Comparison of ENCODE assay signal across 15 cellular contexts in genomic region chr7:71266912-71267311, GRCh38.
DNase-seq lines count a peak whose midpoint lies in the region; ATAC-seq and TF ChIP-seq lines count a peak whose summit lies in the region.
"Had no signal": no experiment of that assay in that cellular context is flagged by ENCODE, and none has a peak within 500 bp of the region (broad histone marks: within the 10 kb centered on the region; RNA-seq: fewer than 3 reads in every experiment).

No MANE protein-coding gene starts in this region.

- H3K4me1 ChIP-seq in endodermal cell (ENCODE audit: control insufficient read depth, insufficient read depth, low read length) = peaks cover 13% of the 10 kb centered on the region
- no peaks in the 10 kb centered on the region for H3K4me1 ChIP-seq in mesendoderm (ENCODE audit: control insufficient read depth, low read depth, low read length)
- no peaks in the 10 kb centered on the region for H3K4me1 ChIP-seq in lower lobe of right lung
- H3K4me1 ChIP-seq in adrenal gland (replicated peaks in 1 of 2) = no peaks in the 10 kb centered on the region

- H3K9ac ChIP-seq in endodermal cell (ENCODE audit: extremely low read depth, low read length, poor library complexity, severe bottlenecking) (no peak overlapping the region), mesendoderm (ENCODE audit: low read length) (no peak overlapping the region)
- H3K9ac ChIP-seq: BLaER1 treated with 17β-estradiol and CSF1 and Interleukin-3, amounts not matched to agents 10 nM and 100 nM had no signal

- H2AK5ac ChIP-seq in mesendoderm (ENCODE audit: low read length) = no peak overlapping the region

- no peak overlapping the region for H2BK5ac ChIP-seq in mesendoderm (ENCODE audit: low read length)

- H3K27me3 Mint-ChIP-seq in WTC11 (ENCODE audit: low read depth) (no peaks in the 10 kb centered on the region), endodermal cell (ENCODE audit: insufficient read depth) (no peaks in the 10 kb centered on the region)
- H3K27me3 Mint-ChIP-seq: B cell had no signal

- peak overlapping the region; percentile 6 for H3K4ac ChIP-seq in mesendoderm (ENCODE audit: low read depth, low read length)

- H3K36me3 Mint-ChIP-seq in WTC11 = peaks cover 35% of the 10 kb centered on the region
- peaks cover 40% of the 10 kb centered on the region for H3K36me3 Mint-ChIP-seq in endodermal cell (ENCODE audit: low read depth)
- H3K36me3 Mint-ChIP-seq: CD8-positive, alpha-beta T cell had no signal

- H3K27ac Mint-ChIP-seq in WTC11 (peak overlapping the region; percentile 63; the same call in 1 of the 2 replicates), endodermal cell (no peak overlapping the region)
- H3K27ac Mint-ChIP-seq: B cell; CD8-positive, alpha-beta T cell had no signal

- no peak overlapping the region for H3K23ac ChIP-seq in mesendoderm (ENCODE audit: low read length)

- no peak overlapping the region for H2BK120ac ChIP-seq in mesendoderm (ENCODE audit: low read depth, low read length)

- POLR2A ChIA-PET in WTC11 (lab: Charles Lee) = interaction anchor here (0.7 kb wide), 2 partner anchors 49 to 325 kb away, joined by 3 read pairs; no protein-coding TSS in a partner anchor

- peaks cover 28% of the 10 kb centered on the region for H3K36me3 ChIP-seq in endodermal cell (ENCODE audit: control insufficient read depth, insufficient read depth, low read length)
- H3K36me3 ChIP-seq in mesendoderm (ENCODE audit: control insufficient read depth, insufficient read depth, low read length) = no peaks in the 10 kb centered on the region
- no peaks in the 10 kb centered on the region for H3K36me3 ChIP-seq in lower lobe of right lung
- H3K36me3 ChIP-seq in adrenal gland (replicated peaks in 1 of 2) = no peaks in the 10 kb centered on the region
- H3K36me3 ChIP-seq: BLaER1 treated with 17β-estradiol and CSF1 and Interleukin-3, amounts not matched to agents 10 nM and 100 nM had no signal

- H3K9me3 Mint-ChIP-seq in WTC11 = peaks cover 24% of the 10 kb centered on the region
- H3K9me3 Mint-ChIP-seq in endodermal cell = peaks cover 32% of the 10 kb centered on the region

- peaks cover 4% of the 10 kb centered on the region for H3K79me1 ChIP-seq in mesendoderm (ENCODE audit: low read length)

- TF ChIP-seq POLR2A in adrenal gland (IDR thresholded peaks at IDR 0.05) = no peak

- no peak for TF ChIP-seq CTCF in WTC11 (IDR thresholded peaks at IDR 0.05)
- TF ChIP-seq CTCF in endodermal cell (conservative IDR thresholded peaks at IDR 0.05) = no peak
- no peak for TF ChIP-seq CTCF in lower lobe of right lung (IDR thresholded peaks at IDR 0.05)
- no peak for TF ChIP-seq CTCF in adrenal gland (IDR thresholded peaks at IDR 0.05)

- H3K4me3 ChIP-seq in endodermal cell (ENCODE audit: low read length) = no peak overlapping the region
- no peak overlapping the region for H3K4me3 ChIP-seq in mesendoderm (ENCODE audit: low read length)
- H3K4me3 ChIP-seq in lower lobe of right lung = no peak overlapping the region
- H3K4me3 ChIP-seq in adrenal gland = no peak overlapping the region
- H3K4me3 ChIP-seq: BLaER1 treated with 17β-estradiol and CSF1 and Interleukin-3, amounts not matched to agents 10 nM and 100 nM had no signal

- H3K4me1 Mint-ChIP-seq in WTC11 (peaks cover 44% of the 10 kb centered on the region), endodermal cell (peaks cover 38% of the 10 kb centered on the region)
- H3K4me1 Mint-ChIP-seq: B cell had no signal

- intact Hi-C loops in lower lobe of right lung (cut with DNase I) (no loop called here), adrenal gland (cut with DNase I) (no loop called here)

- peaks cover 6% of the 10 kb centered on the region for H3K79me2 ChIP-seq in mesendoderm (ENCODE audit: control insufficient read depth, insufficient read depth, low read length)

- H3K56ac ChIP-seq in mesendoderm (ENCODE audit: low read length) = no peak overlapping the region

- H3K4me3 Mint-ChIP-seq in WTC11 (no peak overlapping the region), endodermal cell (no peak overlapping the region)
- H3K4me3 Mint-ChIP-seq: B cell; CD8-positive, alpha-beta T cell had no signal

- ATAC-seq in WTC11 (0 out of 2 replicates have a peak, but pooled peaks have one; percentile 24), lower lobe of right lung (no peak)
- ATAC-seq: CD8-positive, alpha-beta T cell had no signal

- H4K5ac ChIP-seq in mesendoderm (ENCODE audit: low read length) = no peak overlapping the region

- no peak overlapping the region for H4K8ac ChIP-seq in mesendoderm (ENCODE audit: low read depth, low read length)

- 88 to 92% methylated on average over 2 to 7 of the region's 7 CpGs for WGBS in endodermal cell (ENCODE audit: insufficient coverage in 1 of 2, insufficient read length in 1 of 2), 2 experiments
- WGBS in mesendoderm (ENCODE audit: extremely low coverage, insufficient coverage, low lambda C conversion rate) = no CpG with 5 or more reads among the region's 7 CpGs
- 70 to 83% (median 74%) methylated on average over 7 of the region's 7 CpGs for WGBS in adrenal gland, 4 donors

- no peak overlapping the region for H2BK15ac ChIP-seq in mesendoderm (replicated peaks; ENCODE audit: low read depth)

- H3K27me3 ChIP-seq in endodermal cell (ENCODE audit: control insufficient read depth, insufficient read depth, low read length, poor library complexity, severe bottlenecking) = no peaks in the 10 kb centered on the region
- H3K27me3 ChIP-seq in mesendoderm (ENCODE audit: insufficient read depth, low read length, poor library complexity) = no peaks in the 10 kb centered on the region
- no peaks in the 10 kb centered on the region for H3K27me3 ChIP-seq in lower lobe of right lung (ENCODE audit: low read depth)
- no peaks in the 10 kb centered on the region for H3K27me3 ChIP-seq in adrenal gland
- H3K27me3 ChIP-seq: BLaER1 treated with 17β-estradiol and CSF1 and Interleukin-3, amounts not matched to agents 10 nM and 100 nM had no signal

- no peak overlapping the region for H3K27ac ChIP-seq in endodermal cell (ENCODE audit: low read depth, low read length)
- H3K27ac ChIP-seq in mesendoderm (ENCODE audit: low read depth, low read length) = no peak overlapping the region
- H3K27ac ChIP-seq in lower lobe of right lung = no peak overlapping the region
- no peak overlapping the region for H3K27ac ChIP-seq in adrenal gland
- H3K27ac ChIP-seq: BLaER1 treated with 17β-estradiol and CSF1 and Interleukin-3, amounts not matched to agents 10 nM and 100 nM; HL-60 had no signal

- H3K9me3 ChIP-seq in endodermal cell (ENCODE audit: control insufficient read depth, low read length) = peaks cover 42% of the 10 kb centered on the region
- H3K9me3 ChIP-seq in lower lobe of right lung = peaks cover 11% of the 10 kb centered on the region
- no peaks in the 10 kb centered on the region for H3K9me3 ChIP-seq in adrenal gland (replicated peaks in 1 of 3)

- no peak overlapping the region for H3K18ac ChIP-seq in mesendoderm (ENCODE audit: low read length)

- CTCF ChIA-PET in WTC11 (lab: Charles Lee) = no interaction called here

- H3K4me2 ChIP-seq in mesendoderm (ENCODE audit: low read length) = no peak overlapping the region
- H3K4me2 ChIP-seq: BLaER1 treated with 17β-estradiol and CSF1 and Interleukin-3, amounts not matched to agents 10 nM and 100 nM had no signal

- DNase-seq in WTC11 (ENCODE audit: low spot score) = no peak
- DNase-seq in endodermal cell = peak; percentile 54
- DNase-seq in mesendoderm = peak; percentile 45
- DNase-seq in lower lobe of right lung = no peak
- DNase-seq in middle frontal gyrus (ENCODE audit: extremely low spot score, low spot score) = no peak
- DNase-seq in adrenal gland = no peak
- DNase-seq: Calu3; CD8-positive, alpha-beta T cell; DMS79 treated with DMSO at 0.1 percent for 48 hours; GF-D8; GOT3; HCEC 1CT had no signal

TF ChIP-seq in WTC11, 78 proteins besides CTCF, POLR2A, EP300 and RAD21:
- TF ChIP-seq JUN (CRISPR knock-in tag; IDR thresholded peaks at IDR 0.05) = no peak

Comparison
In these comparisons a context has a peak if more than half of its experiments do, and no peak if none do; other contexts are left out.
1. DNase-seq: peak in endodermal cell (single experiment) and mesendoderm (single experiment); none in WTC11 (single experiment), lower lobe of right lung (single experiment), middle frontal gyrus (single experiment) and adrenal gland (0 of 7).